In genomic region chr9:75023846-75024245, GRCh38 we compare ENCODE assay signal across 27 cellular contexts. TPM values are rescaled to one million over a fixed set of nuclear protein-coding genes. Genes with fewer than 3 reads are reported as not detected.
A peak's percentile ranks its signal among the peaks of the same experiment; 100 is the strongest.
DNase-seq lines count a peak whose midpoint lies in the region; ATAC-seq and TF ChIP-seq lines count a peak whose summit lies in the region.
"Had no signal": no experiment of that assay in that cellular context is flagged by ENCODE, and none has a peak within 500 bp of the region (broad histone marks: within the 10 kb centered on the region; RNA-seq: fewer than 3 reads in every experiment).

No MANE protein-coding gene starts in this region.

- H3K4me3 ChIP-seq in mesendoderm (ENCODE audit: low read length) (no peak overlapping the region), testis (no peak overlapping the region)
- H3K4me3 ChIP-seq: A549, heart left ventricle, vagina had no signal

- H3K18ac ChIP-seq in mesendoderm (ENCODE audit: low read length), result no peak overlapping the region

- H3K9me3 ChIP-seq in testis, result no peaks in the 10 kb centered on the region
- H3K9me3 ChIP-seq: A549, heart left ventricle, vagina had no signal

- peaks cover 56% of the 10 kb centered on the region for H3K4me1 Mint-ChIP-seq in activated T-cell treated with anti-CD3 and anti-CD28 coated beads, Interleukin-2, amount 50 U/mL, for 72 hours (ENCODE audit: low read depth)
- peaks cover 67% of the 10 kb centered on the region for H3K4me1 Mint-ChIP-seq in activated T-cell treated with anti-CD3 and anti-CD28 coated beads, Interleukin-2, amount 50 U/mL, for 4 hours (ENCODE audit: low read depth)
- H3K4me1 Mint-ChIP-seq in activated CD4-positive, alpha-beta memory T cell treated with anti-CD3 and anti-CD28 coated beads, Interleukin-2, amount 10 ng/mL, durations not matched to agents 7 days and 5 days, result peaks cover 60% of the 10 kb centered on the region

- in situ Hi-C loops in G401 (cut with HindIII; ENCODE audit: low sequenced_read_pairs), result no loop called here

- H3K23ac ChIP-seq in mesendoderm (ENCODE audit: low read length), result no peak overlapping the region

- peaks cover 0 to 2% of the 10 kb centered on the region in 2 donors for H3K9me3 Mint-ChIP-seq in activated T-cell treated with anti-CD3 and anti-CD28 coated beads, Interleukin-2, amount 50 U/mL, for 72 hours
- no peaks in the 10 kb centered on the region for H3K9me3 Mint-ChIP-seq in activated T-cell treated with anti-CD3 and anti-CD28 coated beads, Interleukin-2, amount 50 U/mL, for 4 hours
- no peaks in the 10 kb centered on the region for H3K9me3 Mint-ChIP-seq in activated CD4-positive, alpha-beta memory T cell treated with anti-CD3 and anti-CD28 coated beads, Interleukin-2, amount 10 ng/mL, durations not matched to agents 7 days and 5 days

- no peak for TF ChIP-seq CTCF in testis (IDR thresholded peaks at IDR 0.05)

- H3K27ac ChIP-seq in mesendoderm (ENCODE audit: low read depth, low read length), result no peak overlapping the region
- no peak overlapping the region for H3K27ac ChIP-seq in testis
- H3K27ac ChIP-seq: A549, heart left ventricle, vagina had no signal

- CTCF ChIA-PET in activated CD4-positive, alpha-beta memory T cell treated with anti-CD3 and anti-CD28 coated beads, Interleukin-2, amount 10 ng/mL, durations not matched to agents 7 days and 5 days (lab: Charles Lee), result interaction anchor here (0.8 to 5.7 kb wide), 3 partner anchors 64 to 250 kb away, joined by 3 to 43 read pairs (median 4); partner anchors contain the start of genes C9orf40 and NMRK1

- H3K27ac Mint-ChIP-seq in activated T-cell treated with anti-CD3 and anti-CD28 coated beads, Interleukin-2, amount 50 U/mL, for 72 hours, result peak overlapping the region; percentile 52
- H3K27ac Mint-ChIP-seq in activated CD4-positive, alpha-beta memory T cell treated with anti-CD3 and anti-CD28 coated beads, Interleukin-2, amount 10 ng/mL, durations not matched to agents 7 days and 5 days, result peak overlapping the region; percentile 59
- H3K27ac Mint-ChIP-seq: brain had no signal

- intact Hi-C loops in testis (cut with DNase I; ENCODE audit: low total_unique reads), result no loop called here

- H3K36me3 ChIP-seq in mesendoderm (ENCODE audit: control insufficient read depth, insufficient read depth, low read length) (no peaks in the 10 kb centered on the region), testis (ENCODE audit: low read depth, missing control alignments) (no peaks in the 10 kb centered on the region)
- H3K36me3 ChIP-seq: heart left ventricle, vagina had no signal

- peaks cover 35% of the 10 kb centered on the region for H3K79me2 ChIP-seq in mesendoderm (ENCODE audit: control insufficient read depth, insufficient read depth, low read length)

- H3K36me3 Mint-ChIP-seq in activated T-cell treated with anti-CD3 and anti-CD28 coated beads, Interleukin-2, amount 50 U/mL, for 72 hours (ENCODE audit: insufficient read depth in 2 of 2), result peaks cover 3 to 5% of the 10 kb centered on the region in 2 donors
- H3K36me3 Mint-ChIP-seq in activated T-cell treated with anti-CD3 and anti-CD28 coated beads, Interleukin-2, amount 50 U/mL, for 4 hours (ENCODE audit: insufficient read depth), result peaks cover 2% of the 10 kb centered on the region
- peaks cover 29% of the 10 kb centered on the region for H3K36me3 Mint-ChIP-seq in activated CD4-positive, alpha-beta memory T cell treated with anti-CD3 and anti-CD28 coated beads, Interleukin-2, amount 10 ng/mL, durations not matched to agents 7 days and 5 days (ENCODE audit: low read depth)

- no peak overlapping the region for H2BK15ac ChIP-seq in mesendoderm (replicated peaks; ENCODE audit: low read depth)

- no peak for TF ChIP-seq POLR2A in testis (IDR thresholded peaks at IDR 0.05)

- no peak overlapping the region for H3K56ac ChIP-seq in mesendoderm (ENCODE audit: low read length)

- no peak overlapping the region for H3K4ac ChIP-seq in mesendoderm (ENCODE audit: low read depth, low read length)

- no peak overlapping the region for H3K9ac ChIP-seq in mesendoderm (ENCODE audit: low read length)

- peak overlapping the region; percentile 49 to 73 for H3K4me3 Mint-ChIP-seq in activated T-cell treated with anti-CD3 and anti-CD28 coated beads, Interleukin-2, amount 50 U/mL, for 72 hours
- H3K4me3 Mint-ChIP-seq in activated T-cell treated with anti-CD3 and anti-CD28 coated beads, Interleukin-2, amount 50 U/mL, for 4 hours, result no peak overlapping the region
- no peak overlapping the region for H3K4me3 Mint-ChIP-seq in activated CD4-positive, alpha-beta memory T cell treated with anti-CD3 and anti-CD28 coated beads, Interleukin-2, amount 10 ng/mL, durations not matched to agents 7 days and 5 days
- H3K4me3 Mint-ChIP-seq: WTC11 had no signal

- H2AK5ac ChIP-seq in mesendoderm (ENCODE audit: low read length), result no peak overlapping the region

- H3K79me1 ChIP-seq in mesendoderm (ENCODE audit: low read length), result peaks cover 17% of the 10 kb centered on the region

- H2BK120ac ChIP-seq in mesendoderm (ENCODE audit: low read depth, low read length), result no peak overlapping the region

- H2BK5ac ChIP-seq in mesendoderm (ENCODE audit: low read length), result no peak overlapping the region

- no peak overlapping the region for H4K5ac ChIP-seq in mesendoderm (ENCODE audit: low read length)

- no peaks in the 10 kb centered on the region for H3K27me3 Mint-ChIP-seq in activated T-cell treated with anti-CD3 and anti-CD28 coated beads, Interleukin-2, amount 50 U/mL, for 72 hours (ENCODE audit: low read depth)
- H3K27me3 Mint-ChIP-seq in activated T-cell treated with anti-CD3 and anti-CD28 coated beads, Interleukin-2, amount 50 U/mL, for 4 hours (ENCODE audit: low read depth), result no peaks in the 10 kb centered on the region
- no peaks in the 10 kb centered on the region for H3K27me3 Mint-ChIP-seq in activated CD4-positive, alpha-beta memory T cell treated with anti-CD3 and anti-CD28 coated beads, Interleukin-2, amount 10 ng/mL, durations not matched to agents 7 days and 5 days

- no peaks in the 10 kb centered on the region for H3K4me1 ChIP-seq in mesendoderm (ENCODE audit: control insufficient read depth, low read depth, low read length)
- H3K4me1 ChIP-seq in testis, result peaks cover 15% of the 10 kb centered on the region

- no peak overlapping the region for H4K8ac ChIP-seq in mesendoderm (ENCODE audit: low read depth, low read length)

- ATAC-seq in activated T-cell treated with anti-CD3 and anti-CD28 coated beads, Interleukin-2, amount 50 U/mL, for 72 hours (replicated peaks in 1 of 2), result peak; percentile 34 to 48
- ATAC-seq in activated T-cell treated with anti-CD3 and anti-CD28 coated beads, Interleukin-2, amount 50 U/mL, for 4 hours, result no peak
- ATAC-seq in GM19035 (IDR thresholded peaks at IDR 0.05; ENCODE audit: unreplicated experiment) (no peak), HG02973 (IDR thresholded peaks at IDR 0.05; ENCODE audit: unreplicated experiment) (no peak)
- ATAC-seq: A549, heart left ventricle, left cardiac atrium, WTC11 had no signal

- H3K27me3 ChIP-seq in mesendoderm (ENCODE audit: insufficient read depth, low read length, poor library complexity), result no peaks in the 10 kb centered on the region
- H3K27me3 ChIP-seq in testis, result no peaks in the 10 kb centered on the region
- H3K27me3 ChIP-seq: heart left ventricle, vagina had no signal

- no peak overlapping the region for H3K4me2 ChIP-seq in mesendoderm (ENCODE audit: low read length)
- H3K4me2 ChIP-seq: A549 had no signal

- POLR2A ChIA-PET in activated CD4-positive, alpha-beta memory T cell treated with anti-CD3 and anti-CD28 coated beads, Interleukin-2, amount 10 ng/mL, durations not matched to agents 7 days and 5 days (lab: Charles Lee), result interaction anchor here (1.4 to 6.3 kb wide), 3 partner anchors 12 to 71 kb away, joined by 4 to 98 read pairs (median 87); partner anchors contain the start of genes C9orf40, NMRK1 and OSTF1

- DNase-seq in activated T-cell treated with anti-CD3 and anti-CD28 coated beads, Interleukin-2, amount 50 U/mL, for 72 hours, result peak; percentile 42 to 57
- no peak for DNase-seq in activated T-cell treated with anti-CD3 and anti-CD28 coated beads, Interleukin-2, amount 50 U/mL, for 4 hours
- peak; percentile 42 for DNase-seq in G401 (ENCODE audit: low spot score)
- no peak for DNase-seq in activated CD4-positive, alpha-beta memory T cell treated with anti-CD3 and anti-CD28 coated beads, Interleukin-2, amount 10 ng/mL, durations not matched to agents 7 days and 5 days
- peak; percentile 13 for DNase-seq in mesendoderm
- DNase-seq in testis, result no peak
- DNase-seq: activated CD4-positive, alpha-beta T cell treated with anti-CD3 and anti-CD28 coated beads, Interleukin-2, amount 50 U/mL, for 4 hours; DMS79 treated with DMSO at 0.1 percent for 48 hours; effector CD4-positive, alpha-beta T cell; erythroblast; GOT3; heart left ventricle; left cardiac atrium; mesenchymal stem cell; NCI-H1092 treated with DMSO at 0.1 percent for 48 hours; NCI-H2029; NCI-H69; nucleus accumbens; RPMI8226; small intestine; stimulated activated CD4-positive, alpha-beta T cell treated with anti-CD3 and anti-CD28 coated beads, Interleukin-1b, Interleukin-23, amount 100 ng/mL, for 48 hours had no signal

RNA-seq across cellular contexts. Expression of gene CARNMT1, which starts 4.2 kb away (rescaled TPM):
- 10 to 100 TPM; 18.6 to 19.8 TPM for total RNA-seq in activated T-cell treated with anti-CD3 and anti-CD28 coated beads, Interleukin-2, amount 50 U/mL, for 72 hours
- 10 to 100 TPM; 30.6 to 38.0 (median 36.0) TPM for total RNA-seq in activated T-cell treated with anti-CD3 and anti-CD28 coated beads, Interleukin-2, amount 50 U/mL, for 4 hours
- total RNA-seq in G401 (2014; rRNA removed; shearing (Covaris generic)), result 27.7 and 60.4 TPM in 2 replicates
- 10 to 100 TPM; 31.1 to 33.2 TPM for total RNA-seq in activated CD4-positive, alpha-beta memory T cell treated with anti-CD3 and anti-CD28 coated beads, Interleukin-2, amount 10 ng/mL, durations not matched to agents 7 days and 5 days
- polyA plus RNA-seq in mesendoderm (2013, experiment 1 of 2), result 21.1 TPM
- 21.4 TPM for polyA plus RNA-seq in mesendoderm (2013, experiment 2 of 2)
- total RNA-seq in testis, result 10 to 100 TPM; 40.6 to 42.4 TPM
- polyA plus RNA-seq in testis (ENCODE audit: insufficient read depth, low read depth, low replicate concordance), result 33.9 TPM

Comparison
In these comparisons a context has a peak if more than half of its experiments do, and no peak if none do; other contexts are left out.
1. ATAC-seq: peak in activated T-cell treated with anti-CD3 and anti-CD28 coated beads, Interleukin-2, amount 50 U/mL, for 72 hours (2 of 2); none in activated T-cell treated with anti-CD3 and anti-CD28 coated beads, Interleukin-2, amount 50 U/mL, for 4 hours (0 of 2), GM19035 (single experiment) and HG02973 (single experiment).
2. DNase-seq: peak in activated T-cell treated with anti-CD3 and anti-CD28 coated beads, Interleukin-2, amount 50 U/mL, for 72 hours (2 of 2), G401 (single experiment) and mesendoderm (single experiment); none in activated T-cell treated with anti-CD3 and anti-CD28 coated beads, Interleukin-2, amount 50 U/mL, for 4 hours (single experiment), activated CD4-positive, alpha-beta memory T cell treated with anti-CD3 and anti-CD28 coated beads, Interleukin-2, amount 10 ng/mL, durations not matched to agents 7 days and 5 days (single experiment) and testis (single experiment).
3. H3K4me3 Mint-ChIP-seq: peak in activated T-cell treated with anti-CD3 and anti-CD28 coated beads, Interleukin-2, amount 50 U/mL, for 72 hours (2 of 2); none in activated T-cell treated with anti-CD3 and anti-CD28 coated beads, Interleukin-2, amount 50 U/mL, for 4 hours (single experiment) and activated CD4-positive, alpha-beta memory T cell treated with anti-CD3 and anti-CD28 coated beads, Interleukin-2, amount 10 ng/mL, durations not matched to agents 7 days and 5 days (single experiment).